ENCODE assay signal across 1 cellular context in genomic region chr2:27795868-27796277, GRCh38.
TF ChIP-seq lines count a peak whose summit lies in the region.

No MANE protein-coding gene starts in this region.

TF ChIP-seq in HepG2, 621 proteins besides CTCF, POLR2A, EP300 and RAD21:
- TF ChIP-seq IRF2 (CRISPR knock-in tag; IDR thresholded peaks at IDR 0.05) (0 out of 2 replicates have a peak, but pooled peaks have one; percentile 2), ZNF792 (CRISPR knock-in tag; IDR thresholded peaks at IDR 0.05) (0 out of 2 replicates have a peak, but pooled peaks have one; percentile 0), ELF3 (CRISPR knock-in tag; IDR thresholded peaks at IDR 0.05) (0 out of 2 replicates have a peak, but pooled peaks have one; percentile 2), PHF8 (CRISPR knock-in tag; IDR thresholded peaks at IDR 0.05) (no peak), GATA4 (IDR thresholded peaks at IDR 0.05; ENCODE audit: borderline replicate concordance, low read depth) (no peak), ZNF501 (CRISPR knock-in tag; IDR thresholded peaks at IDR 0.05) (no peak), RCOR2 (CRISPR knock-in tag; IDR thresholded peaks at IDR 0.05) (0 out of 2 replicates have a peak, but pooled peaks have one; percentile 9), GATAD1 (CRISPR knock-in tag; IDR thresholded peaks at IDR 0.05) (peak; percentile 7; the same call in 1 of the 2 replicates), ZBTB7B (CRISPR knock-in tag; IDR thresholded peaks at IDR 0.05) (0 out of 2 replicates have a peak, but pooled peaks have one; percentile 10), HNRNPUL1 (IDR thresholded peaks at IDR 0.05; ENCODE audit: low read depth, low read length) (no peak), IKZF5 (CRISPR knock-in tag; IDR thresholded peaks at IDR 0.05) (0 out of 2 replicates have a peak, but pooled peaks have one; percentile 7)
TF ChIP-seq in HepG2: peak in this region for 7.
